18 cellular contexts compared by ENCODE assay signal in genomic region chr10:3534433-3534832, GRCh38.
"Had no signal": no experiment of that assay in that cellular context is flagged by ENCODE, and none has a peak within 500 bp of the region (broad histone marks: within the 10 kb centered on the region; RNA-seq: fewer than 3 reads in every experiment).

No MANE protein-coding gene starts in this region.

- H3K4me3 ChIP-seq: colonic mucosa, esophagus squamous epithelium, gastroesophageal sphincter, mucosa of descending colon, sigmoid colon, skin epidermis, thoracic aorta had no signal

- H3K9me3 ChIP-seq: colonic mucosa, esophagus squamous epithelium, gastroesophageal sphincter, mucosa of descending colon, sigmoid colon, thoracic aorta had no signal

- H3K27me3 ChIP-seq: colonic mucosa, esophagus squamous epithelium, gastroesophageal sphincter, sigmoid colon had no signal

- H3K4me1 ChIP-seq: colonic mucosa had no signal

- H3K27ac ChIP-seq: colonic mucosa, gastroesophageal sphincter, sigmoid colon, skin epidermis, thoracic aorta had no signal

- H3K36me3 ChIP-seq: colonic mucosa, esophagus squamous epithelium, gastroesophageal sphincter, sigmoid colon, thoracic aorta had no signal

- DNase-seq: colonic mucosa; dermis blood vessel endothelial cell; esophagus squamous epithelium; foreskin fibroblast; immature natural killer cell; kidney; left colon; mucosa of descending colon; naive thymus-derived CD8-positive, alpha-beta T cell; posterior cingulate gyrus; sigmoid colon; stimulated activated CD4-positive, alpha-beta T cell treated with anti-CD3 and anti-CD28 coated beads, Interleukin-2, amount 100 ng/mL, for 24 hours; stimulated activated CD4-positive, alpha-beta T cell treated with anti-CD3 and anti-CD28 coated beads, Interleukin-4, amount 100 ng/mL, for 4 hours; stimulated activated naive B cell treated with anti-CD40 and anti-IgM and Interleukin-4, amounts not matched to agents 10 μg/mL and 1 μg/mL and 100 μg/mL, for 72 hours; stimulated activated naive CD8-positive, alpha-beta T cell treated with anti-CD3 and anti-CD28 coated beads, Interleukin-15, amount 100 ng/mL, for 72 hours had no signal

- ATAC-seq: gastroesophageal sphincter; left colon; mucosa of descending colon; naive thymus-derived CD8-positive, alpha-beta T cell; stimulated activated naive B cell treated with anti-CD40 and anti-IgM and Interleukin-4, amounts not matched to agents 10 μg/mL and 1 μg/mL and 100 μg/mL, for 72 hours; stimulated activated naive CD8-positive, alpha-beta T cell treated with anti-CD3 and anti-CD28 coated beads, Interleukin-15, amount 100 ng/mL, for 72 hours had no signal
